ENCODE assay signal across 10 cellular contexts in the genomic region with DNA sequence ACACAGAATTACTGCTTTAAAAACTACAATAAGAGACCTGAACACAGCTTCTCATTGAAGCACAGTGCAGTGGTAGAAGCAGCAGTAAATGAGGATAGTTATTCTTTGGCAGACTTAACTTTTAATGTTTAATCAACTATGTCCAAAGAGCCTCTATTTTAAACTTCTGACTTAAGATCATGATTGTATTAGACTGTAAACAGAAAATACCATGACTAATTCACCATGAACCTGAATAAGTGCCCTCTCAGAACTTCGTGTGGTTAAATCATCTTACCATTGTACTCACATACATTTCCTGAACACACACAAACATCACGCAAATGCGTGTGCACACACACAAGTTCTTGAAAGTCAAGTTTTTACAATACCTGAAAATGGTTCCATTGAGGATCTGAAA. TPM values are rescaled to one million over a fixed set of nuclear protein-coding genes. Genes with fewer than 3 reads are reported as not detected.
DNase-seq lines count a peak whose midpoint lies in the region; ATAC-seq lines count a peak whose summit lies in the region.
"Had no signal": no experiment of that assay in that cellular context is flagged by ENCODE, and none has a peak within 500 bp of the region (broad histone marks: within the 10 kb centered on the region; RNA-seq: fewer than 3 reads in every experiment).

No MANE protein-coding gene starts in this region.

- H3K27ac Mint-ChIP-seq in activated CD8-positive, alpha-beta T cell treated with anti-CD3 and anti-CD28 coated beads, Interleukin-2, amount 10 ng/mL, durations not matched to agents 7 days and 5 days: peak overlapping the region; percentile 79

- H2AFZ ChIP-seq in GM23248: 0 out of 2 replicates have a peak overlapping the region, but pooled peaks have one; percentile 2

- H3K4me1 ChIP-seq in GM23248 (ENCODE audit: insufficient read depth): peaks cover 29% of the 10 kb centered on the region

- ATAC-seq in activated CD8-positive, alpha-beta T cell treated with anti-CD3 and anti-CD28 coated beads, Interleukin-2, amount 10 ng/mL, durations not matched to agents 7 days and 5 days: peak; percentile 54
- ATAC-seq in HG02798 (IDR thresholded peaks at IDR 0.05; ENCODE audit: poor library complexity, unreplicated experiment): no peak

- H3K9me3 ChIP-seq in GM23248 (ENCODE audit: low read depth): no peaks in the 10 kb centered on the region
- H3K9me3 ChIP-seq: thoracic aorta had no signal

- H3K9ac ChIP-seq in GM23248: no peak overlapping the region

- peaks cover 50% of the 10 kb centered on the region for H3K4me1 Mint-ChIP-seq in activated CD8-positive, alpha-beta T cell treated with anti-CD3 and anti-CD28 coated beads, Interleukin-2, amount 10 ng/mL, durations not matched to agents 7 days and 5 days (ENCODE audit: low read depth)

- H3K79me2 ChIP-seq in GM23248 (ENCODE audit: insufficient read depth): peaks cover 43% of the 10 kb centered on the region

- H3K36me3 Mint-ChIP-seq in activated CD8-positive, alpha-beta T cell treated with anti-CD3 and anti-CD28 coated beads, Interleukin-2, amount 10 ng/mL, durations not matched to agents 7 days and 5 days (ENCODE audit: low read depth): peaks cover 44% of the 10 kb centered on the region

- H3K4me2 ChIP-seq in GM23248 (ENCODE audit: unreplicated experiment): peak overlapping the region; percentile 48

- POLR2A ChIA-PET in activated CD8-positive, alpha-beta T cell treated with anti-CD3 and anti-CD28 coated beads, Interleukin-2, amount 10 ng/mL, durations not matched to agents 7 days and 5 days (lab: Charles Lee): no interaction called here

- H3K9me2 ChIP-seq in GM23248 (ENCODE audit: insufficient read depth): no peaks in the 10 kb centered on the region

- no peaks in the 10 kb centered on the region for H3K9me3 Mint-ChIP-seq in activated CD8-positive, alpha-beta T cell treated with anti-CD3 and anti-CD28 coated beads, Interleukin-2, amount 10 ng/mL, durations not matched to agents 7 days and 5 days (ENCODE audit: insufficient read depth)

- peaks cover 8% of the 10 kb centered on the region; the same call in 1 of the 2 replicates for H3F3A ChIP-seq in GM23248 (ENCODE audit: insufficient read depth)

- CTCF ChIA-PET in activated CD8-positive, alpha-beta T cell treated with anti-CD3 and anti-CD28 coated beads, Interleukin-2, amount 10 ng/mL, durations not matched to agents 7 days and 5 days (lab: Charles Lee): interaction anchor here (1.4 kb wide), 1 partner anchor 14 kb away, joined by 3 read pairs; the partner anchor contains the start of gene CEP152

- no peaks in the 10 kb centered on the region for H3K27me3 ChIP-seq in GM23248 (replicated peaks; ENCODE audit: insufficient read depth)

- in situ Hi-C loops in GM23248 (cut with MboI): no loop called here

- H3K36me3 ChIP-seq in GM23248 (ENCODE audit: low read depth): no peaks in the 10 kb centered on the region
- H3K36me3 ChIP-seq: thoracic aorta had no signal

- H3K4me3 ChIP-seq in GM23248: no peak overlapping the region
- H3K4me3 ChIP-seq: thoracic aorta had no signal

- no peaks in the 10 kb centered on the region for H3K27me3 Mint-ChIP-seq in activated CD8-positive, alpha-beta T cell treated with anti-CD3 and anti-CD28 coated beads, Interleukin-2, amount 10 ng/mL, durations not matched to agents 7 days and 5 days (ENCODE audit: low read depth)

- H3K27ac ChIP-seq in GM23248: peak overlapping the region; percentile 38
- H3K27ac ChIP-seq: thoracic aorta had no signal

- H3K4me3 Mint-ChIP-seq in activated CD8-positive, alpha-beta T cell treated with anti-CD3 and anti-CD28 coated beads, Interleukin-2, amount 10 ng/mL, durations not matched to agents 7 days and 5 days: peak overlapping the region; percentile 32

- 68 to 75% methylated on average over 3 of the region's 3 CpGs for WGBS in GM23248 (ENCODE audit: low coverage in 1 of 2, low lambda C conversion rate in 2 of 2, missing lambda C conversion rate in 2 of 2), 2 experiments

- DNase-seq in EL (peak; percentile 30), GM23248 (peak; percentile 60), lung microvascular endothelial cell (ENCODE audit: low read depth in 2 of 2) (peak; percentile 21 to 91), NCI-H2107 treated with DMSO at 0.1 percent for 48 hours (lab: John Stamatoyannopoulos, UW; ENCODE audit: unreplicated experiment) (no peak), RKO (ENCODE audit: low spot score) (no peak), dedifferentiated amniotic fluid mesenchymal stem cell (ENCODE audit: extremely low spot score) (no peak)
- no peak for DNase-seq in activated CD8-positive, alpha-beta T cell treated with anti-CD3 and anti-CD28 coated beads, Interleukin-2, amount 10 ng/mL, durations not matched to agents 7 days and 5 days
- DNase-seq: NCI-H1694 treated with DMSO at 0.1 percent for 48 hours had no signal

- no peaks in the 10 kb centered on the region for H4K20me1 ChIP-seq in GM23248 (ENCODE audit: insufficient read depth)

RNA-seq across cellular contexts. Expression of gene CEP152, which starts 13.9 kb away (rescaled TPM):
- total RNA-seq in GM23248 (2014; rRNA removed; shearing (Covaris generic)): 1.8 and 2.3 TPM in 2 replicates
- 3.6 and 3.9 TPM in 2 replicates for polyA plus RNA-seq in GM23248 (2016; fragmentation: Nextera tagmentation; extraction: Ambion mirVana)
- 10 to 100 TPM; 39.6 to 40.0 TPM for total RNA-seq in activated CD8-positive, alpha-beta T cell treated with anti-CD3 and anti-CD28 coated beads, Interleukin-2, amount 10 ng/mL, durations not matched to agents 7 days and 5 days
- total RNA-seq in lung microvascular endothelial cell: 0.79 and 4.4 TPM in 2 replicates

Comparison
In these comparisons a context has a peak if more than half of its experiments do, and no peak if none do; other contexts are left out.
1. DNase-seq: peak in EL (single experiment), GM23248 (single experiment) and lung microvascular endothelial cell (2 of 2); none in activated CD8-positive, alpha-beta T cell treated with anti-CD3 and anti-CD28 coated beads, Interleukin-2, amount 10 ng/mL, durations not matched to agents 7 days and 5 days (single experiment), NCI-H2107 treated with DMSO at 0.1 percent for 48 hours (single experiment), RKO (single experiment) and dedifferentiated amniotic fluid mesenchymal stem cell (single experiment).